ENCODE assay signal across 9 cellular contexts in genomic region chr14:63039800-63040380, GRCh38. TPM values are rescaled to one million over a fixed set of nuclear protein-coding genes. Genes with fewer than 3 reads are reported as not detected.
A peak's percentile ranks its signal among the peaks of the same experiment; 100 is the strongest.
DNase-seq lines count a peak whose midpoint lies in the region; TF ChIP-seq lines count a peak whose summit lies in the region.
"Had no signal": no experiment of that assay in that cellular context is flagged by ENCODE, and none has a peak within 500 bp of the region (broad histone marks: within the 10 kb centered on the region; RNA-seq: fewer than 3 reads in every experiment).

No MANE protein-coding gene starts in this region.

- no peak for TF ChIP-seq POLR2A in testis (IDR thresholded peaks at IDR 0.05)
- no peak for TF ChIP-seq POLR2A in sigmoid colon (IDR thresholded peaks at IDR 0.05)

- no peak overlapping the region for H2AFZ ChIP-seq in KMS-11 (ENCODE audit: low read depth)

- DNase-seq in Caco-2 (peak in 1 of 2 experiments; percentile 35), SHP77 (lab: John Stamatoyannopoulos, UW) (peak; percentile 9 to 50), iPS-NIHi7 (ENCODE audit: extremely low spot score) (peak; percentile 45), testis (no peak), cardiac septum (ENCODE audit: low spot score) (no peak), sigmoid colon (no peak)
- no peak for DNase-seq in activated T-cell treated with anti-CD3 and anti-CD28 coated beads, Interleukin-2, amount 50 U/mL, for 1 hour

- intact Hi-C loops in Caco-2 (cut with micrococcal nuclease; ENCODE audit: unreplicated experiment) (loop anchor here (1.0 to 10.0 kb wide), 4 partner anchors 237 to 877 kb away; no protein-coding TSS in a partner anchor), testis (cut with DNase I; ENCODE audit: low total_unique reads) (no loop called here), cardiac septum (cut with DNase I) (no loop called here), sigmoid colon (cut with DNase I) (no loop called here)

- no peaks in the 10 kb centered on the region for H4K20me1 ChIP-seq in KMS-11 (ENCODE audit: insufficient read depth)

- TF ChIP-seq CTCF in Caco-2 (IDR thresholded peaks at IDR 0.05; ENCODE audit: insufficient read depth in 1 of 2, low read depth in 1 of 2, low read length in 1 of 2, severe bottlenecking in 1 of 2, unreplicated experiment in 1 of 2) (peak; percentile 42 to 53), KMS-11 (conservative IDR thresholded peaks at IDR 0.05; ENCODE audit: low read depth, low read length) (peak; percentile 39; the same call in 1 of the 2 replicates), testis (IDR thresholded peaks at IDR 0.05) (no peak), sigmoid colon (IDR thresholded peaks at IDR 0.05) (no peak)

- CTCF ChIA-PET in Caco-2 (lab: Charles Lee) = interaction anchor here (1.0 kb wide), 1 partner anchor 861 kb away, joined by 3 read pairs; no protein-coding TSS in a partner anchor

- H3K9me3 ChIP-seq in Caco-2 (no peaks in the 10 kb centered on the region), testis (no peaks in the 10 kb centered on the region), sigmoid colon (no peaks in the 10 kb centered on the region)

- H3K4me1 ChIP-seq in Caco-2 (no peaks in the 10 kb centered on the region), KMS-11 (ENCODE audit: low read depth, poor library complexity, severe bottlenecking) (no peaks in the 10 kb centered on the region), testis (no peaks in the 10 kb centered on the region), sigmoid colon (peaks cover 0 to 3% (median under 1%) of the 10 kb centered on the region in 4 donors)

- H3K27me3 ChIP-seq in Caco-2 (replicated peaks; ENCODE audit: control insufficient read depth, insufficient read depth, low read length) = no peaks in the 10 kb centered on the region
- H3K27me3 ChIP-seq in KMS-11 (ENCODE audit: insufficient read depth, low read depth) = no peaks in the 10 kb centered on the region
- no peaks in the 10 kb centered on the region for H3K27me3 ChIP-seq in testis
- peaks cover 10 to 37% (median 16%) of the 10 kb centered on the region in 3 donors for H3K27me3 ChIP-seq in sigmoid colon

- no peaks in the 10 kb centered on the region for H3K79me2 ChIP-seq in KMS-11 (ENCODE audit: insufficient read depth, low read depth)

- no peak overlapping the region for H3K9ac ChIP-seq in KMS-11

- TF ChIP-seq EP300 in sigmoid colon (IDR thresholded peaks at IDR 0.05) = no peak

- no peaks in the 10 kb centered on the region for H3K27me3 Mint-ChIP-seq in Caco-2 (ENCODE audit: insufficient read depth, unreplicated experiment)

- H3K4me2 ChIP-seq in KMS-11 = no peak overlapping the region

- no TSS peak for BruUV-seq in Caco-2 (replicated peaks; lab: Mats Ljungman, UMichigan)

- no peak overlapping the region for H3K27ac ChIP-seq in KMS-11
- H3K27ac ChIP-seq in testis = no peak overlapping the region
- H3K27ac ChIP-seq in sigmoid colon = no peak overlapping the region

- H3K4me1 Mint-ChIP-seq in Caco-2 (ENCODE audit: low read depth, unreplicated experiment) = peaks cover 6% of the 10 kb centered on the region

- no peak overlapping the region for H3K4me3 Mint-ChIP-seq in Caco-2 (ENCODE audit: unreplicated experiment)

- H3K4me3 ChIP-seq in Caco-2 (ENCODE audit: low read depth, low read length) (no peak overlapping the region), KMS-11 (IDR thresholded peaks at IDR 0.05; ENCODE audit: insufficient read depth, low read depth, low read length) (no peak overlapping the region), testis (no peak overlapping the region), sigmoid colon (no peak overlapping the region)

- H3K36me3 Mint-ChIP-seq in Caco-2 (ENCODE audit: insufficient read depth, unreplicated experiment) = no peaks in the 10 kb centered on the region

- H3K9me3 Mint-ChIP-seq in Caco-2 (ENCODE audit: unreplicated experiment) = no peaks in the 10 kb centered on the region

- POLR2A ChIA-PET in Caco-2 (lab: Charles Lee) = no interaction called here

- no peak overlapping the region for H3K27ac Mint-ChIP-seq in Caco-2 (ENCODE audit: unreplicated experiment)

- H3K36me3 ChIP-seq in Caco-2 (ENCODE audit: control insufficient read depth, insufficient read depth, low read length) (no peaks in the 10 kb centered on the region), KMS-11 (ENCODE audit: insufficient read depth) (no peaks in the 10 kb centered on the region), testis (ENCODE audit: low read depth, missing control alignments) (no peaks in the 10 kb centered on the region), sigmoid colon (no peaks in the 10 kb centered on the region)

- 39 to 52% methylated on average over 3 of the region's 3 CpGs for WGBS in testis, 2 donors
- WGBS in sigmoid colon, 2 donors = 12 to 18% methylated on average over 3 of the region's 3 CpGs

RNA-seq across cellular contexts. Expression of gene KCNH5, which starts 5.4 kb away (rescaled TPM):
- total RNA-seq in Caco-2 (2022) (0.09 TPM in 1 of 2 replicates, not detected in the other), testis (1 to 10 TPM in 1 of 2 donors, under 1 TPM in 1; 0.93 to 1.7 TPM), cardiac septum (not detected), sigmoid colon (under 1 TPM; 0.16 to 0.36 (median 0.27) TPM)
- polyA plus RNA-seq in testis (ENCODE audit: insufficient read depth, low read depth, low replicate concordance) (0.53 TPM), sigmoid colon (under 1 TPM in 1 of 3 donors, not detected in 2; 0.09 TPM)
- total RNA-seq: T-helper 2 cell treated with Interferon-gamma antibody and Interleukin-4, amounts not matched to agents 100 ng/mL and 5 ng/mL, for 36 hours had no signal

Comparison
In these comparisons a context has a peak if more than half of its experiments do, and no peak if none do; other contexts are left out.
1. DNase-seq: peak in SHP77 (2 of 2) and iPS-NIHi7 (single experiment); none in testis (single experiment), cardiac septum (single experiment), activated T-cell treated with anti-CD3 and anti-CD28 coated beads, Interleukin-2, amount 50 U/mL, for 1 hour (single experiment) and sigmoid colon (single experiment).
2. CTCF ChIP-seq: peak in Caco-2 (2 of 2) and KMS-11 (single experiment); none in testis (0 of 3) and sigmoid colon (0 of 4).